In genomic region chr11:82733444-82734119, GRCh38 we compare ENCODE assay signal across 8 cellular contexts. TPM values are rescaled to one million over a fixed set of nuclear protein-coding genes. Genes with fewer than 3 reads are reported as not detected.
DNase-seq lines count a peak whose midpoint lies in the region; FAIRE-seq and TF ChIP-seq lines count a peak whose summit lies in the region.

FAM181B (minus strand) TSS chr11:82733864; CDS start chr11:82733729, 135 bp downstream.

- H3K36me3 Mint-ChIP-seq in IgD-negative memory B cell (peaks cover 2% of the 10 kb centered on the region), endothelial cell (ENCODE audit: low read depth, unreplicated experiment) (peaks cover 7% of the 10 kb centered on the region)

- WGBS in mesenchymal stem cell: 1% methylated on average over 50 of the region's 67 CpGs

- H3K18ac ChIP-seq in mesenchymal stem cell (ENCODE audit: low read depth in 1 of 2, low read length in 2 of 2): no peak within 1 kb of the TSS

- H3K27me3 Mint-ChIP-seq in IgD-negative memory B cell: peaks cover 48% of the 10 kb centered on the region
- H3K27me3 Mint-ChIP-seq in endothelial cell (ENCODE audit: unreplicated experiment): peaks cover 17% of the 10 kb centered on the region

- H3K23ac ChIP-seq in mesenchymal stem cell (ENCODE audit: low read length in 2 of 2): peak within 1 kb of the TSS in 1 of 2 experiments; percentile 85

- H3K4ac ChIP-seq in mesenchymal stem cell (ENCODE audit: low read depth in 1 of 2, low read length in 2 of 2): no peak within 1 kb of the TSS

- H3K36me3 ChIP-seq in mesenchymal stem cell (ENCODE audit: control insufficient read depth in 1 of 2, insufficient read depth in 2 of 2, low read depth in 1 of 2, low read length in 2 of 2): no peaks in the 10 kb centered on the region

- H3K4me3 ChIP-seq in mesenchymal stem cell (ENCODE audit: insufficient read depth in 1 of 2, low read depth in 1 of 2, low read length in 2 of 2): peak within 1 kb of the TSS; percentile 64 to 70

- H3K4me1 Mint-ChIP-seq in IgD-negative memory B cell: peaks cover 0 to 10% (median 5%) of the 10 kb centered on the region in 3 donors
- peaks cover 6% of the 10 kb centered on the region for H3K4me1 Mint-ChIP-seq in endothelial cell (ENCODE audit: unreplicated experiment)

- H3K4me1 ChIP-seq in mesenchymal stem cell (ENCODE audit: control insufficient read depth, insufficient read depth, low read depth, low read length): peaks cover 17% of the 10 kb centered on the region

- H3K9me3 Mint-ChIP-seq in IgD-negative memory B cell (peaks cover 0 to 2% (median 0%) of the 10 kb centered on the region in 3 donors), endothelial cell (ENCODE audit: unreplicated experiment) (no peaks in the 10 kb centered on the region)

- no peak within 1 kb of the TSS for H2BK5ac ChIP-seq in mesenchymal stem cell (ENCODE audit: low read depth, low read length, poor library complexity, severe bottlenecking)

- no peak within 1 kb of the TSS for H3K9ac ChIP-seq in mesenchymal stem cell (ENCODE audit: low read length)

- DNase-seq in DMS153 (lab: John Stamatoyannopoulos, UW) (peak; percentile 57), endothelial cell (ENCODE audit: low spot score) (peak; percentile 63), mesenchymal stem cell (peak; percentile 28), substantia nigra (lab: John Stamatoyannopoulos, UW) (peak in 48 of 49 donors; percentile 17 to 90 (median 72)), GM19239 (ENCODE audit: insufficient read length, low spot score) (no peak), NCI-H2196 (lab: John Stamatoyannopoulos, UW; ENCODE audit: unreplicated experiment) (no peak)
- peak; percentile 47 for DNase-seq in activated CD4-positive, alpha-beta T cell treated with anti-CD3 and anti-CD28 coated beads for 48 hours

- no peak within 1 kb of the TSS for H4K8ac ChIP-seq in mesenchymal stem cell (ENCODE audit: low read length)

- TF ChIP-seq CTCF in endothelial cell (IDR thresholded peaks at IDR 0.05; ENCODE audit: unreplicated experiment): no peak

- H4K91ac ChIP-seq in mesenchymal stem cell (ENCODE audit: low read length): no peak within 1 kb of the TSS

- H2BK120ac ChIP-seq in mesenchymal stem cell (ENCODE audit: low read depth, low read length): no peak within 1 kb of the TSS

- H3K27ac Mint-ChIP-seq in IgD-negative memory B cell (no peak within 1 kb of the TSS), endothelial cell (ENCODE audit: unreplicated experiment) (peak within 1 kb of the TSS; percentile 15)

- no peak for FAIRE-seq in GM19239 (lab: Jason Lieb, UNC)

- no peaks in the 10 kb centered on the region for H3K9me3 ChIP-seq in mesenchymal stem cell (ENCODE audit: control insufficient read depth, low read length)

- H2AK5ac ChIP-seq in mesenchymal stem cell (ENCODE audit: low read length, severe bottlenecking): no peak within 1 kb of the TSS

- H3K4me3 Mint-ChIP-seq in IgD-negative memory B cell: peak within 1 kb of the TSS; percentile 48 to 87 (median 82)
- H3K4me3 Mint-ChIP-seq in endothelial cell (ENCODE audit: unreplicated experiment): peak within 1 kb of the TSS; percentile 81

- H3K79me1 ChIP-seq in mesenchymal stem cell (replicated peaks; ENCODE audit: low read length, poor library complexity, severe bottlenecking): no peaks in the 10 kb centered on the region

- peak within 1 kb of the TSS; percentile 67 for H2AFZ ChIP-seq in mesenchymal stem cell (ENCODE audit: low read depth, low read length)

- H2BK15ac ChIP-seq in mesenchymal stem cell (ENCODE audit: low read depth, poor library complexity, severe bottlenecking): no peak within 1 kb of the TSS

- H3K4me2 ChIP-seq in mesenchymal stem cell (ENCODE audit: low read length, poor library complexity, severe bottlenecking): peak within 1 kb of the TSS; percentile 63

- H3K27ac ChIP-seq in mesenchymal stem cell (ENCODE audit: low read length, poor library complexity, severe bottlenecking) (no peak within 1 kb of the TSS), substantia nigra (ENCODE audit: low read depth, low read length, poor library complexity, severe bottlenecking) (peak within 1 kb of the TSS; percentile 88)

- peaks cover 43 to 82% of the 10 kb centered on the region in 2 experiments for H3K27me3 ChIP-seq in mesenchymal stem cell (ENCODE audit: control insufficient read depth in 1 of 2, insufficient read depth in 1 of 2, low read length in 2 of 2)

- peak within 1 kb of the TSS in 1 of 2 experiments; percentile 24 for H2BK12ac ChIP-seq in mesenchymal stem cell (ENCODE audit: low read length in 2 of 2)

- no peak within 1 kb of the TSS for H3K14ac ChIP-seq in mesenchymal stem cell (ENCODE audit: low read length in 2 of 2)

RNA-seq across cellular contexts. Expression of gene FAM181B, which starts in this region (rescaled TPM):
- polyA plus RNA-seq in IgD-negative memory B cell: not detected
- total RNA-seq in endothelial cell (ENCODE audit: unreplicated experiment): 1.0 TPM
- polyA plus RNA-seq in mesenchymal stem cell (2013, experiment 1 of 2): not detected
- polyA plus RNA-seq in mesenchymal stem cell (2013, experiment 2 of 2): not detected

Comparison
In these comparisons a context has a peak if more than half of its experiments do, and no peak if none do; other contexts are left out.
1. DNase-seq: peak in DMS153 (single experiment), activated CD4-positive, alpha-beta T cell treated with anti-CD3 and anti-CD28 coated beads for 48 hours (single experiment), endothelial cell (single experiment), mesenchymal stem cell (single experiment) and substantia nigra (48 of 49); none in GM19239 (single experiment) and NCI-H2196 (single experiment).